ENCODE assay signal across 1 cellular context in genomic region chr5:7868427-7868772, GRCh38.
A peak's percentile ranks its signal among the peaks of the same experiment; 100 is the strongest.
TF ChIP-seq lines count a peak whose summit lies in the region.

No MANE protein-coding gene starts in this region.

TF ChIP-seq in HepG2, 621 proteins besides CTCF, POLR2A, EP300 and RAD21:
- TF ChIP-seq RBM39 (IDR thresholded peaks at IDR 0.05; ENCODE audit: low read depth, low read length, poor library complexity, severe bottlenecking) (no peak), ZNF33B (CRISPR knock-in tag; IDR thresholded peaks at IDR 0.05) (0 out of 2 replicates have a peak, but pooled peaks have one; percentile 1), MAFF (IDR thresholded peaks at IDR 0.05; ENCODE audit: low read depth, low read length) (no peak)
